Comparison of ENCODE assay signal across 15 cellular contexts in genomic region chr15:48582472-48583235, GRCh38.
DNase-seq lines count a peak whose midpoint lies in the region; ATAC-seq and TF ChIP-seq lines count a peak whose summit lies in the region.
"Had no signal": no experiment of that assay in that cellular context is flagged by ENCODE, and none has a peak within 500 bp of the region (broad histone marks: within the 10 kb centered on the region; RNA-seq: fewer than 3 reads in every experiment).

No MANE protein-coding gene starts in this region.

- H2BK12ac ChIP-seq in mesenchymal stem cell (ENCODE audit: low read length in 2 of 2): peak overlapping the region; percentile 67 to 72

- TF ChIP-seq CTCF in AG10803 (conservative IDR thresholded peaks at IDR 0.05; ENCODE audit: low read length): no peak
- no peak for TF ChIP-seq CTCF in brain microvascular endothelial cell (IDR thresholded peaks at IDR 0.05; ENCODE audit: low read depth, low read length, missing control alignments)

- ATAC-seq in GM18907 (IDR thresholded peaks at IDR 0.05; ENCODE audit: unreplicated experiment): no peak
- ATAC-seq: activated CD8-positive, alpha-beta T cell treated with anti-CD3 and anti-CD28 coated beads, Interleukin-2, amount 10 ng/mL, durations not matched to agents 7 days and 5 days; effector memory CD8-positive, alpha-beta T cell; sciatic nerve had no signal

- no peak overlapping the region for H2BK5ac ChIP-seq in mesenchymal stem cell (ENCODE audit: low read depth, low read length, poor library complexity, severe bottlenecking)

- peak overlapping the region; percentile 86 for H3K9ac ChIP-seq in mesenchymal stem cell (ENCODE audit: low read length)

- H3K9me3 ChIP-seq in mesenchymal stem cell (ENCODE audit: control insufficient read depth, low read length): no peaks in the 10 kb centered on the region
- H3K9me3 ChIP-seq: uterus had no signal

- H3K4me3 ChIP-seq in AG10803 (ENCODE audit: low read length) (no peak overlapping the region), brain microvascular endothelial cell (ENCODE audit: low read depth, low read length) (no peak overlapping the region), mesenchymal stem cell (ENCODE audit: insufficient read depth in 1 of 2, low read depth in 1 of 2, low read length in 2 of 2) (no peak overlapping the region)
- H3K4me3 ChIP-seq: uterus had no signal

- H2BK15ac ChIP-seq in mesenchymal stem cell (ENCODE audit: low read depth, poor library complexity, severe bottlenecking): no peak overlapping the region

- H3K27me3 ChIP-seq in brain microvascular endothelial cell (replicated peaks) (no peaks in the 10 kb centered on the region), mesenchymal stem cell (ENCODE audit: control insufficient read depth in 1 of 2, insufficient read depth in 1 of 2, low read length in 2 of 2) (no peaks in the 10 kb centered on the region)
- H3K27me3 ChIP-seq: uterus had no signal

- H3K4me1 ChIP-seq in mesenchymal stem cell (ENCODE audit: control insufficient read depth, insufficient read depth, low read depth, low read length): peaks cover 4% of the 10 kb centered on the region
- H3K4me1 ChIP-seq: uterus had no signal

- in situ Hi-C loops in brain microvascular endothelial cell (cut with HindIII; ENCODE audit: low pct_ligation_motif_present, low sequenced_read_pairs): no loop called here

- H3K27ac ChIP-seq in brain microvascular endothelial cell (peak overlapping the region; percentile 89), mesenchymal stem cell (ENCODE audit: low read length, poor library complexity, severe bottlenecking) (peak overlapping the region; percentile 79)
- H3K27ac ChIP-seq: uterus had no signal

- no peak overlapping the region for H4K8ac ChIP-seq in mesenchymal stem cell (ENCODE audit: low read length)

- DNase-seq in AG10803 (ENCODE audit: low read depth) (peak; percentile 99), M059J (ENCODE audit: low read depth) (peak; percentile 95), brain microvascular endothelial cell (peak; percentile 99), mesenchymal stem cell (peak; percentile 100), medulla oblongata (ENCODE audit: extremely low spot score) (no peak), NCI-H2196 treated with DMSO at 0.1 percent for 48 hours (lab: John Stamatoyannopoulos, UW; ENCODE audit: unreplicated experiment) (no peak), HPDE6-E6E7 (ENCODE audit: extremely low spot score) (no peak)
- DNase-seq: activated CD8-positive, alpha-beta T cell treated with anti-CD3 and anti-CD28 coated beads, Interleukin-2, amount 10 ng/mL, durations not matched to agents 7 days and 5 days; CD4-positive, alpha-beta memory T cell; effector memory CD8-positive, alpha-beta T cell; midbrain; T-helper 2 cell; uterus had no signal

- WGBS in mesenchymal stem cell: 0% methylated on average over 10 of the region's 11 CpGs

- peak overlapping the region; percentile 37 for H3K4me2 ChIP-seq in mesenchymal stem cell (ENCODE audit: low read length, poor library complexity, severe bottlenecking)

- no peak overlapping the region for H3K23ac ChIP-seq in mesenchymal stem cell (ENCODE audit: low read length in 2 of 2)

- H3K36me3 ChIP-seq in brain microvascular endothelial cell (replicated peaks) (peaks cover 30% of the 10 kb centered on the region), mesenchymal stem cell (ENCODE audit: control insufficient read depth in 1 of 2, insufficient read depth in 2 of 2, low read depth in 1 of 2, low read length in 2 of 2) (peaks cover 0 to 54% of the 10 kb centered on the region in 2 experiments)
- H3K36me3 ChIP-seq: uterus had no signal

- H2AFZ ChIP-seq in mesenchymal stem cell (ENCODE audit: low read depth, low read length): no peak overlapping the region

- peak overlapping the region; percentile 72 to 87 for H3K18ac ChIP-seq in mesenchymal stem cell (ENCODE audit: low read depth in 1 of 2, low read length in 2 of 2)

- H3K79me1 ChIP-seq in mesenchymal stem cell (replicated peaks; ENCODE audit: low read length, poor library complexity, severe bottlenecking): peaks cover 9% of the 10 kb centered on the region

- H2AK5ac ChIP-seq in mesenchymal stem cell (ENCODE audit: low read length, severe bottlenecking): no peak overlapping the region

- no peak overlapping the region for H3K14ac ChIP-seq in mesenchymal stem cell (ENCODE audit: low read length in 2 of 2)

- no peak overlapping the region for H2BK120ac ChIP-seq in mesenchymal stem cell (ENCODE audit: low read depth, low read length)

- H3K4ac ChIP-seq in mesenchymal stem cell (ENCODE audit: low read depth in 1 of 2, low read length in 2 of 2): peak overlapping the region in 1 of 2 experiments; percentile 61

- peak overlapping the region; percentile 70 for H4K91ac ChIP-seq in mesenchymal stem cell (ENCODE audit: low read length)

Comparison
In these comparisons a context has a peak if more than half of its experiments do, and no peak if none do; other contexts are left out.
1. DNase-seq: peak in AG10803 (single experiment), M059J (single experiment), brain microvascular endothelial cell (single experiment) and mesenchymal stem cell (single experiment); none in medulla oblongata (single experiment), NCI-H2196 treated with DMSO at 0.1 percent for 48 hours (single experiment) and HPDE6-E6E7 (single experiment).